11 cellular contexts compared by ENCODE assay signal in genomic region chr4:17956245-17956644, GRCh38.
"Had no signal": no experiment of that assay in that cellular context is flagged by ENCODE, and none has a peak within 500 bp of the region (broad histone marks: within the 10 kb centered on the region; RNA-seq: fewer than 3 reads in every experiment).

No MANE protein-coding gene starts in this region.

- H3K9me3 ChIP-seq: HAP-1 had no signal

- DNase-seq: GM23248, GOT3, H7, H9, HCEC 1CT, HFFc6 had no signal

- FAIRE-seq: H1, H54 had no signal

- H3K9me3 Mint-ChIP-seq: H9, HFFc6 had no signal

- H3K4me3 ChIP-seq: GM23248, GM23338, HAP-1 had no signal

- H3K27ac ChIP-seq: GM23248 had no signal

- H3K4me2 ChIP-seq: GM23338 had no signal

- H3K4me3 Mint-ChIP-seq: GM23338, H9, HFFc6 had no signal

- H3K27ac Mint-ChIP-seq: GM23338, H9 had no signal

- H2AFZ ChIP-seq: GM23248, GM23338 had no signal

- ATAC-seq: GM23338, HCT116 had no signal

- H3K9ac ChIP-seq: GM23248 had no signal
